1 cellular context compared by ENCODE assay signal in the genomic region with DNA sequence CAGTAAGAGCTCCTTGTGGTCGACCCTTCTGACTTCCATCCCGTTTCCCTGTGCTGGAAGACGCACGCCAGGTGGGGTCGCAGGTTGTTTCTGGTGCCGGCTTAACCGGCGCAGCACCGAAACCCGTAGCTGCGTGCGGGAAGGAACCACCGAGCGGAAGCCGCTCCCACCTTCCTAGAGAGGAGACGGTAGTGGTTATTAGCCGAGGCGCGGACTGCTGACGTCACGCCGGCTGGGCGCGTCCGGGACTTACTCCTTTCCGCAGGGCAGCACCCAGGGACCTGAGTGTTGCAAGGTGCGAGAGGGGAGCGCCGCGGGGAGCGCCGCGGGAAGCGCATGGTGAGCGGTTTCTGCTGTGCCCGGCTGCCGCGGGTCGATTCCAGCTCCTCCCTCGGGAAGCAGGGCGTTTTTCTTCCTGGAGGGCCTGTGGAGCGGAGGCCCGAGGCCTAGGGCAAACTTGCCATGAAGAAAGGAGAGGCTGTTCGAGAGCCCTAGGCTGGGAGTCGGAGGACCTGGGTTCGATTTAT.
TF ChIP-seq lines count a peak whose summit lies in the region.

A gene (plus strand): TSS at position 252 of the 527 bp plus-strand sequence. CDS start 4,787 bp downstream, outside the sequence.

TF ChIP-seq in H1, 55 proteins besides CTCF, POLR2A, EP300 and RAD21 (continued from another document):
- TF ChIP-seq, protein P1, sequence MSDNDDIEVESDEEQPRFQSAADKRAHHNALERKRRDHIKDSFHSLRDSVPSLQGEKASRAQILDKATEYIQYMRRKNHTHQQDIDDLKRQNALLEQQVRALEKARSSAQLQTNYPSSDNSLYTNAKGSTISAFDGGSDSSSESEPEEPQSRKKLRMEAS (IDR thresholded peaks at IDR 0.05), result peak; percentile 89
- TF ChIP-seq HDAC6 (IDR thresholded peaks at IDR 0.05; ENCODE audit: low read depth, low read length), result no peak
- TF ChIP-seq SP2 (IDR thresholded peaks at IDR 0.05; ENCODE audit: low read length), result peak; percentile 91
- TF ChIP-seq KDM5A (IDR thresholded peaks at IDR 0.05; ENCODE audit: low read length), result peak; percentile 75
- peak; percentile 83 for TF ChIP-seq ASH2L (IDR thresholded peaks at IDR 0.05; ENCODE audit: low read length)
- TF ChIP-seq TCF12 (IDR thresholded peaks at IDR 0.05; ENCODE audit: low read depth, low read length), result no peak
- no peak for TF ChIP-seq KDM1A (IDR thresholded peaks at IDR 0.05; ENCODE audit: borderline replicate concordance, low read length)
- no peak for TF ChIP-seq POU5F1 (IDR thresholded peaks at IDR 0.05; ENCODE audit: low read depth, low read length)
- peak; percentile 46; the same call in 1 of the 2 replicates for TF ChIP-seq GTF2F1 (IDR thresholded peaks at IDR 0.05; ENCODE audit: borderline replicate concordance, low read depth, low read length)
- TF ChIP-seq PHF8 (conservative IDR thresholded peaks at IDR 0.05; ENCODE audit: low read depth, low read length), result peak; percentile 88
- TF ChIP-seq, protein P2, sequence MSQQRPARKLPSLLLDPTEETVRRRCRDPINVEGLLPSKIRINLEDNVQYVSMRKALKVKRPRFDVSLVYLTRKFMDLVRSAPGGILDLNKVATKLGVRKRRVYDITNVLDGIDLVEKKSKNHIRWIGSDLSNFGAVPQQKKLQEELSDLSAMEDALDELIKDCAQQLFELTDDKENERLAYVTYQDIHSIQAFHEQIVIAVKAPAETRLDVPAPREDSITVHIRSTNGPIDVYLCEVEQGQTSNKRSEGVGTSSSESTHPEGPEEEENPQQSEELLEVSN (IDR thresholded peaks at IDR 0.05), result peak; percentile 86
- peak; percentile 79; the same call in 1 of the 2 replicates for TF ChIP-seq EGR1 (IDR thresholded peaks at IDR 0.05; ENCODE audit: borderline replicate concordance, low read depth, low read length)
- 0 out of 2 replicates have a peak, but pooled peaks have one; percentile 29 for TF ChIP-seq RBBP5 (IDR thresholded peaks at IDR 0.05; ENCODE audit: borderline replicate concordance, low read depth, low read length)
- TF ChIP-seq HDAC2 (IDR thresholded peaks at IDR 0.05; ENCODE audit: borderline replicate concordance in 1 of 2, low read depth in 2 of 2, low read length in 2 of 2), result 0 out of 4 replicates have a peak, but pooled peaks of 1 of the 2 experiments have one; percentile 44
- peak; percentile 97 for TF ChIP-seq KDM4A (IDR thresholded peaks at IDR 0.05; ENCODE audit: low read depth, low read length, severe bottlenecking)
- TF ChIP-seq TBP (IDR thresholded peaks at IDR 0.05; ENCODE audit: low read depth, low read length), result peak; percentile 94
- peak; percentile 71; the same call in 1 of the 2 replicates for TF ChIP-seq GABPA (IDR thresholded peaks at IDR 0.05; ENCODE audit: borderline replicate concordance, insufficient read depth, low read length)
- TF ChIP-seq TAF1 (IDR thresholded peaks at IDR 0.05; ENCODE audit: low read depth, low read length), result peak; percentile 90
- no peak for TF ChIP-seq EZH2 (IDR thresholded peaks at IDR 0.05; ENCODE audit: low read depth, low read length, severe bottlenecking)
- TF ChIP-seq SRF (IDR thresholded peaks at IDR 0.05; ENCODE audit: low read depth, low read length), result peak; percentile 71
- no peak for TF ChIP-seq SIRT6 (IDR thresholded peaks at IDR 0.05; ENCODE audit: low read length)
- no peak for TF ChIP-seq FOSL1 (IDR thresholded peaks at IDR 0.05; ENCODE audit: insufficient read depth, low read depth, low read length)
- TF ChIP-seq BACH1 (IDR thresholded peaks at IDR 0.05; ENCODE audit: low read length), result no peak
- no peak for TF ChIP-seq NRF1 (IDR thresholded peaks at IDR 0.05; ENCODE audit: low read depth, low read length)
- TF ChIP-seq POLR2AphosphoS5 (IDR thresholded peaks at IDR 0.05; ENCODE audit: low read depth, low read length), result peak; percentile 73; the same call in 1 of the 2 replicates
- TF ChIP-seq JUND (IDR thresholded peaks at IDR 0.05; ENCODE audit: low read length), result no peak
- TF ChIP-seq MAFK (IDR thresholded peaks at IDR 0.05; ENCODE audit: low read depth, low read length), result no peak
- no peak for TF ChIP-seq RFX5 (IDR thresholded peaks at IDR 0.05; ENCODE audit: borderline replicate concordance, low read depth, low read length)
- TF ChIP-seq YY1 (IDR thresholded peaks at IDR 0.05; ENCODE audit: low read depth, low read length), result 0 out of 2 replicates have a peak, but pooled peaks have one; percentile 29
- TF ChIP-seq CREB1 (IDR thresholded peaks at IDR 0.05), result peak; percentile 99
